In the genomic region with DNA sequence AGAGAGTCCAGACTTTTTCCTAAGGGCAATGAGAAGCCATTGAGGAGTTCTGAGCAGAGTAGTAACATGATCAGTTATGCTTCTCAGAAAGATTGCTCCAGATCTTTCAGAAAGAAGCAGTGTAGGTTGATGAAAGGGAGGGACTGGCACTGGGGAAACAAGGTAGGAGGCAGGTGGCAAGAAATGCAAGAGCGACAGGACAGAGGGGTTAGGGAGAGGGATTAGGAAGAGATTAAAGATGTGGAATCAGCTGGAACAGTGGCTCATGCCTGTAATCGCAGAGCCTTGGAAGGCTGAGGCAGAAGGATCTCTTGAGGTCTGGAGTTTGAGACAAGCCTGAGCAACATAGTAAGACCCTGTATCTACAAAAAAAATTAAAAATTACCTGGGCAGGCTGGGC, we compare ENCODE assay signal across 19 cellular contexts. TPM values are rescaled to one million over a fixed set of nuclear protein-coding genes. Genes with fewer than 3 reads are reported as not detected.
DNase-seq lines count a peak whose midpoint lies in the region; ATAC-seq, FAIRE-seq and TF ChIP-seq lines count a peak whose summit lies in the region.
"Had no signal": no experiment of that assay in that cellular context is flagged by ENCODE, and none has a peak within 500 bp of the region (broad histone marks: within the 10 kb centered on the region; RNA-seq: fewer than 3 reads in every experiment).

No MANE protein-coding gene starts in this region.

- no peaks in the 10 kb centered on the region for H3K9me3 Mint-ChIP-seq in nephron
- no peaks in the 10 kb centered on the region for H3K9me3 Mint-ChIP-seq in naive thymus-derived CD8-positive, alpha-beta T cell
- H3K9me3 Mint-ChIP-seq: CD8-positive, alpha-beta T cell had no signal

- H3K27ac ChIP-seq in 22Rv1 (peak overlapping the region; percentile 99), BLaER1 (no peak overlapping the region), transverse colon (no peak overlapping the region)
- H3K27ac ChIP-seq: GM23248, SJSA1 had no signal

- no peaks in the 10 kb centered on the region for H3K27me3 ChIP-seq in BLaER1
- H3K27me3 ChIP-seq in transverse colon: no peaks in the 10 kb centered on the region
- H3K27me3 ChIP-seq: BE2C, SJSA1 had no signal

- H3K4me3 Mint-ChIP-seq in nephron: peak overlapping the region in 2 of 3 experiments; percentile 30 to 41
- H3K4me3 Mint-ChIP-seq in naive thymus-derived CD8-positive, alpha-beta T cell: no peak overlapping the region
- H3K4me3 Mint-ChIP-seq: CD8-positive, alpha-beta T cell had no signal

- WGBS in transverse colon (ENCODE audit: low coverage in 1 of 2), 2 donors: 93 to 100% methylated on average over 2 of the region's 2 CpGs

- H3K4me2 ChIP-seq in BLaER1: no peak overlapping the region

- ATAC-seq in naive thymus-derived CD8-positive, alpha-beta T cell: no peak
- ATAC-seq: CD8-positive, alpha-beta T cell; GM12878; HCT116; PC-3 had no signal

- TF ChIP-seq EP300 in transverse colon (IDR thresholded peaks at IDR 0.05; ENCODE audit: low read depth): no peak

- intact Hi-C loops in transverse colon (cut with DNase I; ENCODE audit: low total_unique reads): no loop called here

- TF ChIP-seq POLR2A in transverse colon (IDR thresholded peaks at IDR 0.05): no peak

- no peak for FAIRE-seq in frontal cortex (lab: Jason Lieb, UNC)
- FAIRE-seq: GM12878 had no signal

- H3K4me3 ChIP-seq in BLaER1: no peak overlapping the region
- H3K4me3 ChIP-seq in transverse colon: no peak overlapping the region
- H3K4me3 ChIP-seq: GM12878, GM23248, SJSA1 had no signal

- DNase-seq in NCI-H82 treated with DMSO at 0.1 percent for 48 hours (lab: John Stamatoyannopoulos, UW; ENCODE audit: unreplicated experiment) (peak; percentile 96), frontal cortex (ENCODE audit: low spot score in 2 of 2) (no peak), transverse colon (no peak)
- DNase-seq in naive thymus-derived CD8-positive, alpha-beta T cell: no peak
- DNase-seq: BE2C; CD8-positive, alpha-beta T cell; GDM1; GM23248; NCI-H1417; NCI-H187 treated with DMSO at 0.1 percent for 48 hours; NCI-H446; NCI-H748 treated with DMSO at 0.1 percent for 48 hours; PC-3 had no signal

- no peak for TF ChIP-seq CTCF in 22Rv1 (IDR thresholded peaks at IDR 0.05)
- TF ChIP-seq CTCF in nephron (IDR thresholded peaks at IDR 0.05; ENCODE audit: unreplicated experiment in 3 of 3): no peak
- TF ChIP-seq CTCF in transverse colon (IDR thresholded peaks at IDR 0.05): no peak

- H3K9ac ChIP-seq in BLaER1: 0 out of 2 replicates have a peak overlapping the region, but pooled peaks have one; percentile 11
- H3K9ac ChIP-seq: GM23248 had no signal

- H3K4me1 ChIP-seq in BLaER1: peaks cover 25% of the 10 kb centered on the region
- peaks cover 0 to 13% (median 9%) of the 10 kb centered on the region in 4 donors for H3K4me1 ChIP-seq in transverse colon
- H3K4me1 ChIP-seq: BE2C had no signal

- peaks cover 32% of the 10 kb centered on the region for H3K4me1 Mint-ChIP-seq in nephron
- peaks cover 6 to 9% (median 7%) of the 10 kb centered on the region in 4 donors for H3K4me1 Mint-ChIP-seq in naive thymus-derived CD8-positive, alpha-beta T cell

- H3K36me3 Mint-ChIP-seq in nephron (ENCODE audit: low read depth): peaks cover 52% of the 10 kb centered on the region
- peaks cover 0 to 2% (median 0%) of the 10 kb centered on the region in 3 donors for H3K36me3 Mint-ChIP-seq in naive thymus-derived CD8-positive, alpha-beta T cell

- H3K27me3 Mint-ChIP-seq in nephron (ENCODE audit: low read depth): no peaks in the 10 kb centered on the region
- no peaks in the 10 kb centered on the region for H3K27me3 Mint-ChIP-seq in naive thymus-derived CD8-positive, alpha-beta T cell

- H4K20me1 ChIP-seq in BLaER1: no peaks in the 10 kb centered on the region

- POLR2A ChIA-PET in naive thymus-derived CD8-positive, alpha-beta T cell (lab: Charles Lee): no interaction called here

- no peaks in the 10 kb centered on the region for H3K9me3 ChIP-seq in BLaER1
- H3K9me3 ChIP-seq in transverse colon: no peaks in the 10 kb centered on the region
- H3K9me3 ChIP-seq: BE2C, SJSA1 had no signal

- in situ Hi-C loops in transverse colon (cut with MboI; ENCODE audit: low pct_ligation_motif_present in 1 of 4, low pct_unique_long_range_greater_than_20kb in 1 of 4, low sequenced_read_pairs in 3 of 4): loop anchor here in 2 of 4 donors (25.0 kb wide), 1 partner anchor 110 kb away; no protein-coding TSS in a partner anchor

- H3K36me3 ChIP-seq in BLaER1 (peaks cover 55% of the 10 kb centered on the region), transverse colon (no peaks in the 10 kb centered on the region)

- H3K27ac Mint-ChIP-seq in nephron: no peak overlapping the region
- no peak overlapping the region for H3K27ac Mint-ChIP-seq in naive thymus-derived CD8-positive, alpha-beta T cell
- H3K27ac Mint-ChIP-seq: CD8-positive, alpha-beta T cell had no signal

RNA-seq across cellular contexts. Expression of a gene that starts 3.4 kb away (rescaled TPM):
- total RNA-seq in frontal cortex (2.9 TPM), transverse colon (1 to 10 TPM in 3 of 4 donors, not detected in 1; 3.0 to 8.8 (median 3.3) TPM)
- total RNA-seq in naive thymus-derived CD8-positive, alpha-beta T cell: 1 to 10 TPM; 2.6 to 2.7 TPM
- 1 to 10 TPM in 1 of 3 donors, under 1 TPM in 1, not detected in 1; 0.50 to 1.4 TPM for polyA plus RNA-seq in naive thymus-derived CD8-positive, alpha-beta T cell

RNA-seq across cellular contexts. Expression of a gene that starts 4.3 kb away (rescaled TPM):
- total RNA-seq in frontal cortex (77.5 TPM), transverse colon (100 to 1,000 TPM in 1 of 4 donors, 10 to 100 TPM in 3; 30.5 to 171 (median 35.4) TPM)
- 10 to 100 TPM; 72.7 to 78.9 TPM for total RNA-seq in naive thymus-derived CD8-positive, alpha-beta T cell
- 10 to 100 TPM; 55.3 to 69.2 (median 56.7) TPM for polyA plus RNA-seq in naive thymus-derived CD8-positive, alpha-beta T cell

RNA-seq across cellular contexts. Expression of a gene that starts 7.0 kb away (rescaled TPM):
- total RNA-seq in frontal cortex (1.2 TPM), transverse colon (under 1 TPM in 2 of 4 donors, not detected in 2; 0.14 to 0.32 TPM)
- 1 to 10 TPM; 3.8 to 5.6 TPM for total RNA-seq in naive thymus-derived CD8-positive, alpha-beta T cell
- not detected for polyA plus RNA-seq in naive thymus-derived CD8-positive, alpha-beta T cell
- total RNA-seq: PC-3, SJSA1 had no signal

RNA-seq across cellular contexts. Expression of a gene that starts 19.5 kb away (rescaled TPM):
- total RNA-seq in frontal cortex: 11.0 TPM
- 10 to 100 TPM in 3 of 4 donors, 1 to 10 TPM in 1; 5.9 to 32.9 (median 14.4) TPM for total RNA-seq in transverse colon
- 1 to 10 TPM; 8.6 to 9.7 TPM for total RNA-seq in naive thymus-derived CD8-positive, alpha-beta T cell
- under 1 TPM; 0.42 to 0.73 (median 0.67) TPM for polyA plus RNA-seq in naive thymus-derived CD8-positive, alpha-beta T cell

RNA-seq across cellular contexts. Expression of a gene that starts 19.7 kb away (rescaled TPM):
- total RNA-seq in frontal cortex (293 TPM), transverse colon (100 to 1,000 TPM; 360 to 671 (median 400) TPM)
- total RNA-seq in naive thymus-derived CD8-positive, alpha-beta T cell: 100 to 1,000 TPM; 159 to 163 TPM
- 100 to 1,000 TPM; 372 to 497 (median 479) TPM for polyA plus RNA-seq in naive thymus-derived CD8-positive, alpha-beta T cell

Comparison
In these comparisons a context has a peak if more than half of its experiments do, and no peak if none do; other contexts are left out.
1. H3K4me3 Mint-ChIP-seq: peak in nephron (2 of 3); none in naive thymus-derived CD8-positive, alpha-beta T cell (0 of 10).